In the genomic region with DNA sequence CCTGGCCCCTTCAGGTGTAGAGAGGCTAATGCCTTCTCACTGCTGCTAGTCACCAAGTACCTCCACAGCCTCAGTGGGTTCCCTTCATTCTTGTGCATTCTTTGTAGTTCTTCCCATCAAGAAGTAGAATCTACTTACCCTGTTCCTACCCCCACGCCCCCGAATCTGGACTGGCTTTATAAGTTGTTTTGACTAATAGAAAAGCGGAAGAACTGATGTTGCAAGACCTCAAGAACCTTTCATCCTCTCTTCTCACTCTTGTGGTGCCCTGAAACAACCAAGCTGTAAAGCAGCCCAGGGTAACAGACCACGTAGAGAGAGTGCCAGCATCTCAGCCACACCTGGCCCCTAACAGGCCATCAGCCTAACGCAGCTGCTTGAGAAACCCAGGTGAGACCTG, we compare ENCODE assay signal across 21 cellular contexts.
"Had no signal": no experiment of that assay in that cellular context is flagged by ENCODE, and none has a peak within 500 bp of the region (broad histone marks: within the 10 kb centered on the region; RNA-seq: fewer than 3 reads in every experiment).

No MANE protein-coding gene starts in this region.

- H2AFZ ChIP-seq: neural progenitor cell had no signal

- DNase-seq: activated naive CD4-positive, alpha-beta T cell treated with Interleukin-2 at 50 U/mL for 16 hours; activated naive CD8-positive, alpha-beta T cell treated with anti-CD3 and anti-CD28 coated beads for 36 hours; activated T-cell treated with anti-CD3 and anti-CD28 coated beads, Interleukin-2, amount 50 U/mL, for 24 hours; endodermal cell; esophagus squamous epithelium; gastrocnemius medialis; hypothalamus; left ventricle myocardium inferior; naive thymus-derived CD8-positive, alpha-beta T cell; ovary; spleen; stimulated activated CD4-positive, alpha-beta T cell treated with anti-CD3 and anti-CD28 coated beads, Interleukin-4, amount 100 ng/mL, for 24 hours; stimulated activated naive CD8-positive, alpha-beta T cell treated with anti-CD3 and anti-CD28 coated beads, Interleukin-15, Interleukin-2, amounts not matched to agents 100 U/mL and 50 U/mL, for 24 hours; tibial artery had no signal

- H3K9me3 ChIP-seq: esophagus squamous epithelium, gastrocnemius medialis, left ventricle myocardium inferior, ovary, prostate gland, right atrium auricular region, spleen, tibial artery had no signal

- H3K36me3 Mint-ChIP-seq: activated naive CD8-positive, alpha-beta T cell treated with anti-CD3 and anti-CD28 coated beads for 36 hours; mesothelial cell of epicardium; naive thymus-derived CD8-positive, alpha-beta T cell; neural progenitor cell; WTC11 had no signal

- H3K9me3 Mint-ChIP-seq: activated naive CD8-positive, alpha-beta T cell treated with anti-CD3 and anti-CD28 coated beads for 36 hours; activated T-cell treated with anti-CD3 and anti-CD28 coated beads, Interleukin-2, amount 50 U/mL, for 24 hours; activated T-helper 2 cell treated with anti-CD3 and anti-CD28 coated beads, Interferon-gamma antibody, Interleukin-2, Interleukin-4, amounts not matched to agents 10 μg/mL and 5 μg/mL and 100 μg/mL, durations not matched to agents 14 hours and 24 hours and 36 hours; endodermal cell; mesothelial cell of epicardium; naive thymus-derived CD8-positive, alpha-beta T cell; neural progenitor cell; WTC11 had no signal

- H3K27ac ChIP-seq: gastrocnemius medialis, left ventricle myocardium inferior, neural progenitor cell, ovary, prostate gland, right atrium auricular region, tibial artery had no signal

- H3K9ac ChIP-seq: neural progenitor cell had no signal

- ATAC-seq: gastrocnemius medialis; naive thymus-derived CD8-positive, alpha-beta T cell; stimulated activated naive CD8-positive, alpha-beta T cell treated with anti-CD3 and anti-CD28 coated beads, Interleukin-15, Interleukin-2, amounts not matched to agents 100 U/mL and 50 U/mL, for 24 hours had no signal

- H3K4me1 Mint-ChIP-seq: activated naive CD8-positive, alpha-beta T cell treated with anti-CD3 and anti-CD28 coated beads for 36 hours; naive thymus-derived CD8-positive, alpha-beta T cell; WTC11 had no signal

- H3K27ac Mint-ChIP-seq: activated naive CD8-positive, alpha-beta T cell treated with anti-CD3 and anti-CD28 coated beads for 36 hours; activated T-cell treated with anti-CD3 and anti-CD28 coated beads, Interleukin-2, amount 50 U/mL, for 24 hours; activated T-helper 2 cell treated with anti-CD3 and anti-CD28 coated beads, Interferon-gamma antibody, Interleukin-2, Interleukin-4, amounts not matched to agents 10 μg/mL and 5 μg/mL and 100 μg/mL, durations not matched to agents 14 hours and 24 hours and 36 hours; naive thymus-derived CD8-positive, alpha-beta T cell; neural progenitor cell; WTC11 had no signal

- H3K4me2 ChIP-seq: neural progenitor cell had no signal

- H3K4me1 ChIP-seq: gastrocnemius medialis, left ventricle myocardium inferior, neural progenitor cell, prostate gland, right atrium auricular region had no signal

- H3K4me3 ChIP-seq: coronary artery, esophagus squamous epithelium, gastrocnemius medialis, left ventricle myocardium inferior, neural progenitor cell, ovary, prostate gland, right atrium auricular region, spleen, tibial artery had no signal

- H3K4me3 Mint-ChIP-seq: activated naive CD8-positive, alpha-beta T cell treated with anti-CD3 and anti-CD28 coated beads for 36 hours; activated T-cell treated with anti-CD3 and anti-CD28 coated beads, Interleukin-2, amount 50 U/mL, for 24 hours; endodermal cell; mesothelial cell of epicardium; naive thymus-derived CD8-positive, alpha-beta T cell; neural progenitor cell; WTC11 had no signal

- H3K27me3 ChIP-seq: esophagus squamous epithelium, gastrocnemius medialis, neural progenitor cell, ovary, right atrium auricular region, spleen, tibial artery had no signal
